Comparison of ENCODE assay signal across 22 cellular contexts in genomic region chr4:174152717-174153466, GRCh38.
DNase-seq lines count a peak whose midpoint lies in the region; TF ChIP-seq lines count a peak whose summit lies in the region.
"Had no signal": no experiment of that assay in that cellular context is flagged by ENCODE, and none has a peak within 500 bp of the region (broad histone marks: within the 10 kb centered on the region; RNA-seq: fewer than 3 reads in every experiment).

No MANE protein-coding gene starts in this region.

- H3K4me3 ChIP-seq in esophagus muscularis mucosa (no peak overlapping the region), neuron (ENCODE audit: low read length) (no peak overlapping the region), HAP-1 (no peak overlapping the region)
- H3K4me3 ChIP-seq: colonic mucosa, skin epidermis, vagina had no signal

- H3K4me1 ChIP-seq in esophagus muscularis mucosa (peaks cover 15 to 48% (median 42%) of the 10 kb centered on the region in 4 donors), neuron (ENCODE audit: insufficient read depth, low read length) (peaks cover 5% of the 10 kb centered on the region), HAP-1 (no peaks in the 10 kb centered on the region)
- H3K4me1 ChIP-seq: colonic mucosa, vagina had no signal

- in situ Hi-C loops in HAP-1 (cut with MboI; ENCODE audit: low sequenced_read_pairs) = no loop called here

- no peak for TF ChIP-seq POLR2A in esophagus muscularis mucosa (IDR thresholded peaks at IDR 0.05; ENCODE audit: low read depth)

- H3K36me3 ChIP-seq in esophagus muscularis mucosa (no peaks in the 10 kb centered on the region), neuron (ENCODE audit: insufficient read depth, low read length) (no peaks in the 10 kb centered on the region), HAP-1 (replicated peaks) (no peaks in the 10 kb centered on the region)
- H3K36me3 ChIP-seq: colonic mucosa, vagina had no signal

- H3K27me3 ChIP-seq in esophagus muscularis mucosa (no peaks in the 10 kb centered on the region), neuron (ENCODE audit: insufficient read depth, low read length) (no peaks in the 10 kb centered on the region), HAP-1 (ENCODE audit: low read depth) (peaks cover 15% of the 10 kb centered on the region)
- H3K27me3 ChIP-seq: colonic mucosa, vagina had no signal

- H3K9me3 ChIP-seq in esophagus muscularis mucosa (no peaks in the 10 kb centered on the region), neuron (ENCODE audit: low read length) (no peaks in the 10 kb centered on the region), HAP-1 (no peaks in the 10 kb centered on the region)
- H3K9me3 ChIP-seq: colonic mucosa, vagina had no signal

- TF ChIP-seq EP300 in esophagus muscularis mucosa (IDR thresholded peaks at IDR 0.05) = no peak

- 64% methylated on average over 2 of the region's 2 CpGs for WGBS in esophagus muscularis mucosa

- H2AFZ ChIP-seq in neuron (ENCODE audit: low read depth, low read length) = peak overlapping the region; percentile 31

- TF ChIP-seq CTCF in esophagus muscularis mucosa (IDR thresholded peaks at IDR 0.05) = no peak

- intact Hi-C loops in esophagus muscularis mucosa (cut with DNase I) = loop anchor here (5.0 kb wide), 1 partner anchor 626 kb away; no protein-coding TSS in a partner anchor

- DNase-seq in DMS53 (lab: John Stamatoyannopoulos, UW) (peak; percentile 47), NCI-H774 (lab: John Stamatoyannopoulos, UW) (peak; percentile 4), esophagus muscularis mucosa (ENCODE audit: extremely low spot score) (no peak), DMS153 (lab: John Stamatoyannopoulos, UW) (no peak), globus pallidus (ENCODE audit: low spot score) (no peak), HAP-1 (ENCODE audit: low spot score in 2 of 2) (no peak)
- no peak for DNase-seq in stimulated activated CD4-positive, alpha-beta T cell treated with anti-CD3 and anti-CD28 coated beads, Interleukin-4, amount 100 ng/mL, for 1 hour
- DNase-seq: activated B cell treated with CpG ODN at 0.5 μM for 24 hours; CD4-positive, CD25-positive, alpha-beta regulatory T cell; colonic mucosa; DMS79; hippocampal formation; kidney glomerular epithelial cell; NCI-H1105; NCI-H2107; NCI-H524; Right ventricle myocardium superior; stimulated activated CD4-positive, alpha-beta T cell treated with anti-CD3 and anti-CD28 coated beads, Interleukin-4, amount 100 ng/mL, for 4 hours; substantia nigra had no signal

- H3K27ac ChIP-seq in esophagus muscularis mucosa (replicated peaks in 1 of 4) = peak overlapping the region in 3 of 4 donors; percentile 12 to 19 (median 16)
- H3K27ac ChIP-seq: colonic mucosa, skin epidermis, vagina had no signal

Comparison
In these comparisons a context has a peak if more than half of its experiments do, and no peak if none do; other contexts are left out.
1. DNase-seq: peak in DMS53 (single experiment) and NCI-H774 (single experiment); none in esophagus muscularis mucosa (single experiment), stimulated activated CD4-positive, alpha-beta T cell treated with anti-CD3 and anti-CD28 coated beads, Interleukin-4, amount 100 ng/mL, for 1 hour (single experiment), DMS153 (single experiment), globus pallidus (single experiment) and HAP-1 (0 of 2).